17 cellular contexts compared by ENCODE assay signal in the genomic region with DNA sequence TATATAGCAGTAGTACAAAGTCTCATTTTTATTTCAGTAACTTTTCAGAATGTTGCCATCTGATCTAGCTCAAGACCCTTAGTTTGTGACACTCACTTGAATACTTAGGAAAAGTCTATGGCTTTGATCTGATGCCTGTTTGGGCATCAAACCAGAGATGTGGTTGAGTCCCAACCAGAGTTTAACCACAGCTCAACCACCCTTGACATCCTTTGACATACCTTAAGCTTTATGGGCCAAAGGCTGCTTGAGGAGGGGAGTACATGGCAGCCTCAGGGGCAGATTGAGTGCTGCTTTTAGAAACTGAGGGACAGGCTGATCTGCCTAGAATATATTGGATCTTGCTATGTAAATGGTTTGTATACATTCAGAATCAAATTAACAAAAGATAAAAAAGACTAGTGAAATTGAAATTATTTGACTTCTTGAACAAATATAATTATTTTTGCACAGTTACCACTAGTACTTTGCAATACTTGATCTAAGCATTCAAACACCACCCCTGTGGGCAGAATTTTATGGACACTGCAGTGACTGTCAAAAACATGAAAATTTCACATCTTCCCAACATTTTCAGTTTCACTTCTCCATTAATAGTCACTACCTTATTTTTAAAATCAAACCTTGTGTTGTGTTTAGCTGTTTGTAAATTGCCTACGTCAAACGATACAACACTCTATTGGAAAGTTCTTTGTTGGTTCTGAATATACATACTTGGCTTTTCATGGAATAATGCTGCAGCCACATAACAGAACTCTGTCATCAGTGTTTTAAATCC.
DNase-seq lines count a peak whose midpoint lies in the region; ATAC-seq lines count a peak whose summit lies in the region.
"Had no signal": no experiment of that assay in that cellular context is flagged by ENCODE, and none has a peak within 500 bp of the region (broad histone marks: within the 10 kb centered on the region; RNA-seq: fewer than 3 reads in every experiment).

No MANE protein-coding gene starts in this region.

- DNase-seq in NOMO-1 (lab: John Stamatoyannopoulos, UW; ENCODE audit: unreplicated experiment in 2 of 2) = peak; percentile 40 to 74
- DNase-seq in myocyte (ENCODE audit: low read depth) = peak; percentile 66
- no peak for DNase-seq in H7
- no peak for DNase-seq in GOT3 (lab: John Stamatoyannopoulos, UW)
- DNase-seq in nucleus accumbens (lab: John Stamatoyannopoulos, UW) = no peak
- DNase-seq: activated T-cell treated with anti-CD3 and anti-CD28 coated beads for 4 hours, BE2C, EL, hippocampal formation, NCI-H2171, PC-9, right lobe of liver, SW 1271 had no signal

- H3K27me3 ChIP-seq in H7 (ENCODE audit: control insufficient read depth, insufficient read depth, low read length) = no peaks in the 10 kb centered on the region
- H3K27me3 ChIP-seq: BE2C, esophagus muscularis mucosa, right lobe of liver had no signal

- no peak overlapping the region for H3K4me3 ChIP-seq in H7 (ENCODE audit: insufficient read depth, low read depth, low read length)
- H3K4me3 ChIP-seq: esophagus muscularis mucosa, PC-9, right lobe of liver had no signal

- H3K36me3 ChIP-seq in H7 (replicated peaks; ENCODE audit: control insufficient read depth, insufficient read depth, low read length) = no peaks in the 10 kb centered on the region
- H3K36me3 ChIP-seq: BE2C, esophagus muscularis mucosa, right lobe of liver had no signal

- ATAC-seq in GM18498 (IDR thresholded peaks at IDR 0.05; ENCODE audit: unreplicated experiment) (peak; percentile 45), HG02759 (IDR thresholded peaks at IDR 0.05; ENCODE audit: unreplicated experiment) (peak; percentile 40), HG02571 (IDR thresholded peaks at IDR 0.05; ENCODE audit: unreplicated experiment) (no peak)
- ATAC-seq: right lobe of liver had no signal

Comparison
In these comparisons a context has a peak if more than half of its experiments do, and no peak if none do; other contexts are left out.
1. DNase-seq: peak in NOMO-1 (2 of 2) and myocyte (single experiment); none in H7 (single experiment), GOT3 (single experiment) and nucleus accumbens (0 of 56).